18 cellular contexts compared by ENCODE assay signal in genomic region chr7:121831320-121831719, GRCh38. TPM values are rescaled to one million over a fixed set of nuclear protein-coding genes. Genes with fewer than 3 reads are reported as not detected.
DNase-seq lines count a peak whose midpoint lies in the region; ATAC-seq and TF ChIP-seq lines count a peak whose summit lies in the region.
"Had no signal": no experiment of that assay in that cellular context is flagged by ENCODE, and none has a peak within 500 bp of the region (broad histone marks: within the 10 kb centered on the region; RNA-seq: fewer than 3 reads in every experiment).

No MANE protein-coding gene starts in this region.

- no peaks in the 10 kb centered on the region for H3K27me3 ChIP-seq in hepatocyte
- H3K27me3 ChIP-seq: gastrocnemius medialis, MG63, testis had no signal

- no peak overlapping the region for H2AFZ ChIP-seq in hepatocyte
- H2AFZ ChIP-seq: GM23248, parathyroid adenoma had no signal

- H3K4me3 ChIP-seq in astrocyte of the spinal cord (ENCODE audit: low read depth, low read length) (no peak overlapping the region), hepatocyte (no peak overlapping the region)
- H3K4me3 ChIP-seq: gastrocnemius medialis, GM12878, GM23248, MG63, SK-N-MC, smooth muscle cell, testis had no signal

- H3K9me2 ChIP-seq in hepatocyte (replicated peaks; ENCODE audit: insufficient read depth) = no peaks in the 10 kb centered on the region

- peak; percentile 6 for DNase-seq in G401 (ENCODE audit: low spot score)
- peak; percentile 62 for DNase-seq in NCI-H146 (lab: John Stamatoyannopoulos, UW)
- peak; percentile 33 for DNase-seq in astrocyte of the spinal cord (ENCODE audit: low read depth, low spot score)
- peak; percentile 54 for DNase-seq in midbrain (lab: John Stamatoyannopoulos, UW)
- no peak for DNase-seq in NK-92 treated with Interleukin-12 subunit alpha and Interleukin-12 subunit beta, amount 100 ng/mL, for 24 hours (lab: John Stamatoyannopoulos, UW)
- no peak for DNase-seq in hepatocyte (ENCODE audit: low spot score)
- no peak for DNase-seq in activated CD4-positive, alpha-beta T cell treated with anti-CD3 and anti-CD28 coated beads, Interleukin-2, amount 50 U/mL, for 4 hours
- DNase-seq: activated gamma-delta T cell, gastrocnemius medialis, GM23248, MG63, NCI-H2107, testis had no signal

- H3K9me3 ChIP-seq in hepatocyte (ENCODE audit: low read depth) = no peaks in the 10 kb centered on the region
- H3K9me3 ChIP-seq: gastrocnemius medialis, MG63, testis had no signal

- in situ Hi-C loops in G401 (cut with HindIII; ENCODE audit: low sequenced_read_pairs) = no loop called here
- in situ Hi-C loops in astrocyte of the spinal cord (cut with HindIII; ENCODE audit: low sequenced_read_pairs) = no loop called here

- no peak overlapping the region for H3K27ac ChIP-seq in hepatocyte
- H3K27ac ChIP-seq: gastrocnemius medialis, GM23248, parathyroid adenoma, SK-N-MC, testis had no signal

- H3K4me1 ChIP-seq in hepatocyte (ENCODE audit: insufficient read depth) = no peaks in the 10 kb centered on the region
- H3K4me1 ChIP-seq: gastrocnemius medialis, parathyroid adenoma, testis had no signal

- H3K79me2 ChIP-seq in hepatocyte = no peaks in the 10 kb centered on the region
- H3K79me2 ChIP-seq: parathyroid adenoma had no signal

- no peaks in the 10 kb centered on the region for H3K36me3 ChIP-seq in hepatocyte (replicated peaks; ENCODE audit: insufficient read depth, low read depth)
- H3K36me3 ChIP-seq: gastrocnemius medialis, MG63 had no signal

- ATAC-seq in GM21528 (IDR thresholded peaks at IDR 0.05; ENCODE audit: low FRiP score, unreplicated experiment) = no peak
- ATAC-seq: gastrocnemius medialis, GM12878 had no signal

- WGBS in hepatocyte (ENCODE audit: low lambda C conversion rate, missing lambda C conversion rate) = 80% methylated on average over 3 of the region's 3 CpGs

- no peak overlapping the region for H3K4me2 ChIP-seq in hepatocyte
- H3K4me2 ChIP-seq: smooth muscle cell had no signal

- no peak for TF ChIP-seq CTCF in astrocyte of the spinal cord (IDR thresholded peaks at IDR 0.05; ENCODE audit: low read depth, low read length)
- TF ChIP-seq CTCF in hepatocyte (IDR thresholded peaks at IDR 0.05; ENCODE audit: poor library complexity) = no peak

- no peaks in the 10 kb centered on the region for H4K20me1 ChIP-seq in hepatocyte (ENCODE audit: insufficient read depth, poor library complexity, severe bottlenecking)

RNA-seq across cellular contexts. Expression of gene PTPRZ1, which starts 41.6 kb away (rescaled TPM):
- not detected in 2 replicates for total RNA-seq in G401 (2014; rRNA removed; shearing (Covaris generic))
- total RNA-seq in hepatocyte = 3.4 and 5.0 TPM in 2 replicates
- polyA plus RNA-seq in hepatocyte = 0.41 and 1.0 TPM in 2 replicates
- total RNA-seq: GM23248 had no signal
- polyA plus RNA-seq: GM23248 had no signal

Comparison
In these comparisons a context has a peak if more than half of its experiments do, and no peak if none do; other contexts are left out.
1. DNase-seq: peak in G401 (single experiment), NCI-H146 (single experiment), astrocyte of the spinal cord (single experiment) and midbrain (single experiment); none in NK-92 treated with Interleukin-12 subunit alpha and Interleukin-12 subunit beta, amount 100 ng/mL, for 24 hours (single experiment), hepatocyte (single experiment) and activated CD4-positive, alpha-beta T cell treated with anti-CD3 and anti-CD28 coated beads, Interleukin-2, amount 50 U/mL, for 4 hours (0 of 2).